ENCODE assay signal across 24 cellular contexts in the genomic region with DNA sequence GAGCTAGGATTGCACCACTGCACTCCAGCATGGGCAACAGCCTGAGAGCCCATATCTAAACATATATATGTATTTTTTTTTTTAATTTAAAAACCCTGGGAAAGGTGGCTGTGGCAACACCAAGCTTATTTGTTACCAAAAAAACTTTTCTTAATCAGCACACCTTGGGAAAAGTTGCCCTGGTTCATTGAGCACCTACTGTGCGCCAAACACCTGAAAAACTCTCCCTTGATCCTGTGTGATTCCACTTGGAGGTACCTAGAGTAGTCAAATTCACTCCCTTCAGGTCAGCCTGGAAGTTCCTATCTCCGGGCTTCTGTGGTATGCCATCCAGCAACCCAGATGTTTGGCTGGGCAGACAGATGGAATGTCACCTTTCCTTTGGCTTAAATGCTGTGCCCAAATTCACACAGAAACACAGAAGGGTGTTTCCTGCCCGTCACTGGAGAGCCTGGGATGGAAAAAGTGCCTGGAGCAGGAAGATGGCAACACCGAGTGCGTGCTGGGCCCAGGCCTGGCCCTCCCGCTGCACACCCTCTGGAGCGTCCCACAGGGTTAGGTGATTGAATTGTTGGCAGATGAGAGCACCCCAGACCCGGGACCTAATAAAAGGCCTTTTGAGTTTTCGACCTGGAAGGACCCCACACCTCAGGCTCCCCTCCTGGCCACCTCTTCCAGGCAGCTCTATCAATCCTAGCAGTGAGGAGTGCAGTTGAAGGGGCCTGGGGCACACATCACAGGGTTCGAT.
"Had no signal": no experiment of that assay in that cellular context is flagged by ENCODE, and none has a peak within 500 bp of the region (broad histone marks: within the 10 kb centered on the region; RNA-seq: fewer than 3 reads in every experiment).

No MANE protein-coding gene starts in this region.

- H3K4me1 ChIP-seq: ascending aorta, gastroesophageal sphincter, testis, transverse colon had no signal

- H3K4me3 ChIP-seq: ascending aorta, cardiac muscle cell, coronary artery, dorsolateral prefrontal cortex, gastroesophageal sphincter, hepatocyte, spleen, testis, transverse colon had no signal

- H3K27ac ChIP-seq: ascending aorta, cardiac muscle cell, coronary artery, gastroesophageal sphincter, spleen, testis, transverse colon had no signal

- H3K27me3 ChIP-seq: ascending aorta, cardiac muscle cell, dorsolateral prefrontal cortex, gastroesophageal sphincter, hepatocyte, spleen, testis, transverse colon had no signal

- H3K4me2 ChIP-seq: hepatocyte had no signal

- H3K4me1 Mint-ChIP-seq: activated naive CD8-positive, alpha-beta T cell treated with anti-CD3 and anti-CD28 coated beads, Interleukin-2, amount 10 ng/mL, durations not matched to agents 7 days and 5 days had no signal

- H3K9me3 Mint-ChIP-seq: activated CD4-positive, alpha-beta memory T cell treated with anti-CD3 and anti-CD28 coated beads for 36 hours; activated naive CD8-positive, alpha-beta T cell treated with anti-CD3 and anti-CD28 coated beads, Interleukin-2, amount 10 ng/mL, durations not matched to agents 7 days and 5 days; activated T-cell treated with anti-CD3 and anti-CD28 coated beads, Interleukin-2, amount 50 U/mL, for 4 hours; activated T-helper 2 cell treated with anti-CD3 and anti-CD28 coated beads, Interferon-gamma antibody, Interleukin-2, Interleukin-4, amounts not matched to agents 10 μg/mL and 5 μg/mL and 100 μg/mL, durations not matched to agents 14 hours and 24 hours and 36 hours had no signal

- H3K79me2 ChIP-seq: hepatocyte had no signal

- H3K27me3 Mint-ChIP-seq: activated CD4-positive, alpha-beta memory T cell treated with anti-CD3 and anti-CD28 coated beads for 36 hours; activated naive CD8-positive, alpha-beta T cell treated with anti-CD3 and anti-CD28 coated beads, Interleukin-2, amount 10 ng/mL, durations not matched to agents 7 days and 5 days; naive thymus-derived CD8-positive, alpha-beta T cell had no signal

- H3K4me3 Mint-ChIP-seq: activated CD4-positive, alpha-beta memory T cell treated with anti-CD3 and anti-CD28 coated beads for 36 hours; activated naive CD8-positive, alpha-beta T cell treated with anti-CD3 and anti-CD28 coated beads, Interleukin-2, amount 10 ng/mL, durations not matched to agents 7 days and 5 days; activated T-cell treated with anti-CD3 and anti-CD28 coated beads, Interleukin-2, amount 50 U/mL, for 4 hours; brain; naive thymus-derived CD8-positive, alpha-beta T cell had no signal

- H3K36me3 ChIP-seq: transverse colon had no signal

- H3K9me3 ChIP-seq: ascending aorta, gastroesophageal sphincter, spleen, testis, transverse colon had no signal

- H3K27ac Mint-ChIP-seq: activated CD4-positive, alpha-beta memory T cell treated with anti-CD3 and anti-CD28 coated beads for 36 hours; activated naive CD8-positive, alpha-beta T cell treated with anti-CD3 and anti-CD28 coated beads, Interleukin-2, amount 10 ng/mL, durations not matched to agents 7 days and 5 days; activated T-helper 2 cell treated with anti-CD3 and anti-CD28 coated beads, Interferon-gamma antibody, Interleukin-2, Interleukin-4, amounts not matched to agents 10 μg/mL and 5 μg/mL and 100 μg/mL, durations not matched to agents 14 hours and 24 hours and 36 hours had no signal

- DNase-seq: activated CD4-positive, alpha-beta memory T cell treated with anti-CD3 and anti-CD28 coated beads for 36 hours; activated CD4-positive, alpha-beta T cell treated with anti-CD3 and anti-CD28 coated beads for 48 hours; activated CD8-positive, alpha-beta memory T cell treated with anti-CD3 and anti-CD28 coated beads, Interleukin-2, amount 50 U/mL, for 4 hours; activated naive CD4-positive, alpha-beta T cell treated with Interleukin-2 at 50 U/mL for 16 hours; activated naive CD8-positive, alpha-beta T cell treated with anti-CD3 and anti-CD28 coated beads, Interleukin-2, amount 10 ng/mL, durations not matched to agents 7 days and 5 days; activated T-cell treated with anti-CD3 and anti-CD28 coated beads, Interleukin-2, amount 50 U/mL, for 4 hours; effector memory CD4-positive, alpha-beta T cell; islet precursor cell; left ventricle myocardium superior; naive thymus-derived CD8-positive, alpha-beta T cell; right cardiac atrium; spleen; stimulated activated naive CD4-positive, alpha-beta T cell treated with Interleukin-2 at 50 U/mL for 16 hours; T-helper 1 cell; testis; transverse colon had no signal

- H2AFZ ChIP-seq: hepatocyte had no signal

- ATAC-seq: activated T-cell treated with anti-CD3 and anti-CD28 coated beads, Interleukin-2, amount 50 U/mL, for 4 hours; gastroesophageal sphincter; left ventricle myocardium superior; naive thymus-derived CD8-positive, alpha-beta T cell; right cardiac atrium had no signal
